In genomic region chr6:169863710-169864109, GRCh38 we compare ENCODE assay signal across 15 cellular contexts.
"Had no signal": no experiment of that assay in that cellular context is flagged by ENCODE, and none has a peak within 500 bp of the region (broad histone marks: within the 10 kb centered on the region; RNA-seq: fewer than 3 reads in every experiment).

No MANE protein-coding gene starts in this region.

- H3K4me2 ChIP-seq: smooth muscle cell had no signal

- H3K36me3 ChIP-seq: left ventricle myocardium inferior, ovary, thoracic aorta, upper lobe of right lung had no signal

- ATAC-seq: sciatic nerve; stimulated activated memory B cell treated with anti-CD40 and anti-IgM and Interleukin-4, amounts not matched to agents 10 μg/mL and 1 μg/mL and 100 μg/mL, for 72 hours; upper lobe of right lung had no signal

- H3K9me3 ChIP-seq: left ventricle myocardium inferior, ovary, thoracic aorta, upper lobe of right lung had no signal

- H3K27me3 ChIP-seq: ovary, upper lobe of right lung had no signal

- H3K4me3 ChIP-seq: coronary artery, left ventricle myocardium inferior, ovary, smooth muscle cell, thoracic aorta, upper lobe of right lung had no signal

- H3K27ac ChIP-seq: coronary artery, left ventricle myocardium inferior, ovary, thoracic aorta, upper lobe of right lung had no signal

- DNase-seq: activated CD4-positive, alpha-beta memory T cell treated with anti-CD3 and anti-CD28 coated beads for 36 hours; activated CD4-positive, alpha-beta T cell treated with anti-CD3 and anti-CD28 coated beads for 4 hours; activated naive CD4-positive, alpha-beta T cell treated with Interleukin-2 at 50 U/mL for 16 hours; activated T-cell treated with anti-CD3 and anti-CD28 coated beads, Interleukin-2, amount 50 U/mL, for 1 hour; anterior cingulate cortex; left ventricle myocardium inferior; mammary epithelial cell; ovary; stimulated activated CD4-positive, alpha-beta T cell treated with anti-CD3 and anti-CD28 coated beads, Interleukin-4, amount 100 ng/mL, for 24 hours; upper lobe of right lung had no signal
